Comparison of ENCODE assay signal across 20 cellular contexts in genomic region chr20:43653966-43654365, GRCh38.
"Had no signal": no experiment of that assay in that cellular context is flagged by ENCODE, and none has a peak within 500 bp of the region (broad histone marks: within the 10 kb centered on the region; RNA-seq: fewer than 3 reads in every experiment).

No MANE protein-coding gene starts in this region.

- FAIRE-seq: colon, kidney had no signal

- H3K4me3 ChIP-seq: suprapubic skin had no signal

- H3K27ac Mint-ChIP-seq: activated CD4-positive, alpha-beta T cell treated with anti-CD3 and anti-CD28 coated beads, Interleukin-2, amount 10 ng/mL, durations not matched to agents 24 days and 14 days; activated CD8-positive, alpha-beta T cell treated with anti-CD3 and anti-CD28 coated beads for 36 hours; activated T-cell treated with anti-CD3 and anti-CD28 coated beads, Interleukin-2, amount 50 U/mL, for 24 hours; natural killer cell treated with Interleukin-12 subunit alpha and Interleukin-12 subunit beta and Interleukin-15 and Interleukin-18, amount 100 ng/mL, for 72 hours; stimulated activated naive CD8-positive, alpha-beta T cell treated with anti-CD3 and anti-CD28 coated beads, Interleukin-15, Interleukin-2, amounts not matched to agents 100 ng/mL and 50 ng/mL, for 24 hours; type B pancreatic cell had no signal

- DNase-seq: activated CD4-positive, alpha-beta T cell treated with anti-CD3 and anti-CD28 coated beads, Interleukin-2, amount 10 ng/mL, durations not matched to agents 24 days and 14 days; activated CD4-positive, CD25-positive, alpha-beta regulatory T cell; activated CD8-positive, alpha-beta T cell treated with anti-CD3 and anti-CD28 coated beads for 36 hours; activated T-cell treated with anti-CD3 and anti-CD28 coated beads, Interleukin-2, amount 50 U/mL, for 24 hours; amygdala; erythroblast; foreskin melanocyte; kidney; left ventricle myocardium superior; mesenchymal stem cell; stimulated activated CD4-positive, alpha-beta T cell treated with anti-CD3 and anti-CD28 coated beads, Interleukin-12 subunit alpha, Interleukin-12 subunit beta, amount 100 ng/mL, for 4 hours; stimulated activated CD4-positive, alpha-beta T cell treated with anti-CD3 and anti-CD28 coated beads, Interleukin-2, amount 100 ng/mL, for 24 hours; T-helper 1 cell; T-helper 9 cell had no signal

- H3K27me3 Mint-ChIP-seq: activated CD4-positive, alpha-beta T cell treated with anti-CD3 and anti-CD28 coated beads, Interleukin-2, amount 10 ng/mL, durations not matched to agents 24 days and 14 days; activated CD8-positive, alpha-beta T cell treated with anti-CD3 and anti-CD28 coated beads for 36 hours; activated T-cell treated with anti-CD3 and anti-CD28 coated beads, Interleukin-2, amount 50 U/mL, for 24 hours; natural killer cell treated with Interleukin-12 subunit alpha and Interleukin-12 subunit beta and Interleukin-15 and Interleukin-18, amount 100 ng/mL, for 72 hours; stimulated activated naive CD8-positive, alpha-beta T cell treated with anti-CD3 and anti-CD28 coated beads, Interleukin-15, Interleukin-2, amounts not matched to agents 100 ng/mL and 50 ng/mL, for 24 hours; type B pancreatic cell had no signal

- H3K27me3 ChIP-seq: suprapubic skin had no signal

- H3K36me3 Mint-ChIP-seq: activated naive CD4-positive, alpha-beta T cell treated with anti-CD3 and anti-CD28 coated beads, Interleukin-2, amount 50 U/mL, for 72 hours; natural killer cell treated with Interleukin-12 subunit alpha and Interleukin-12 subunit beta and Interleukin-15 and Interleukin-18, amount 100 ng/mL, for 72 hours; type B pancreatic cell had no signal

- H3K36me3 ChIP-seq: suprapubic skin had no signal

- H3K4me3 Mint-ChIP-seq: activated CD4-positive, alpha-beta T cell treated with anti-CD3 and anti-CD28 coated beads, Interleukin-2, amount 10 ng/mL, durations not matched to agents 24 days and 14 days; activated CD8-positive, alpha-beta T cell treated with anti-CD3 and anti-CD28 coated beads for 36 hours; activated T-cell treated with anti-CD3 and anti-CD28 coated beads, Interleukin-2, amount 50 U/mL, for 24 hours; natural killer cell treated with Interleukin-12 subunit alpha and Interleukin-12 subunit beta and Interleukin-15 and Interleukin-18, amount 100 ng/mL, for 72 hours; stimulated activated naive CD8-positive, alpha-beta T cell treated with anti-CD3 and anti-CD28 coated beads, Interleukin-15, Interleukin-2, amounts not matched to agents 100 ng/mL and 50 ng/mL, for 24 hours; type B pancreatic cell had no signal

- H3K9me3 ChIP-seq: suprapubic skin had no signal

- H3K9me3 Mint-ChIP-seq: activated CD4-positive, alpha-beta T cell treated with anti-CD3 and anti-CD28 coated beads, Interleukin-2, amount 10 ng/mL, durations not matched to agents 24 days and 14 days; activated CD8-positive, alpha-beta T cell treated with anti-CD3 and anti-CD28 coated beads for 36 hours; activated naive CD4-positive, alpha-beta T cell treated with anti-CD3 and anti-CD28 coated beads, Interleukin-2, amount 50 U/mL, for 72 hours; activated T-cell treated with anti-CD3 and anti-CD28 coated beads, Interleukin-2, amount 50 U/mL, for 24 hours; natural killer cell treated with Interleukin-12 subunit alpha and Interleukin-12 subunit beta and Interleukin-15 and Interleukin-18, amount 100 ng/mL, for 72 hours; stimulated activated naive CD8-positive, alpha-beta T cell treated with anti-CD3 and anti-CD28 coated beads, Interleukin-15, Interleukin-2, amounts not matched to agents 100 ng/mL and 50 ng/mL, for 24 hours; type B pancreatic cell had no signal

- ATAC-seq: activated CD8-positive, alpha-beta T cell treated with anti-CD3 and anti-CD28 coated beads for 36 hours; activated naive CD4-positive, alpha-beta T cell treated with anti-CD3 and anti-CD28 coated beads, Interleukin-2, amount 50 U/mL, for 72 hours; left ventricle myocardium superior; natural killer cell treated with Interleukin-12 subunit alpha and Interleukin-12 subunit beta and Interleukin-15 and Interleukin-18, amount 100 ng/mL, for 72 hours had no signal

- H3K27ac ChIP-seq: suprapubic skin had no signal
